27 cellular contexts compared by ENCODE assay signal in the genomic region with DNA sequence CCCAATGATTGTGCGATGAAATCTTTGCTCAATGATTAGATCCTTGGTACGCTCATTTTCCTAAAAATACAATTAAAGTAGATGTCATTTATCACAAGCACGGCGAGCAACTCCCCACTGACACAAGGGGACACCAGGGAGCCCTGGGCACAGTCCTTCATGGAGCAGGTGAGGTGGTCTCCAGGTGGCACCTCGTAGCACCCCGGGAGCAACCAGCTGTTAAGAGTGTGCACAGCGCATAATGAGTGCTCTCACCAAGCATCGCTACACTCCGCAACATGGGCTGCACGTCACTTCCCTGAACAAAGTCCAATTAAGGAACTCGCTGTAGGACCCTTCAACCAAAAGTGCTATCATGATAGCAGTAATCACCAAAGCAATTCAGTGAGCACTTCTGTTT.
"Had no signal": no experiment of that assay in that cellular context is flagged by ENCODE, and none has a peak within 500 bp of the region (broad histone marks: within the 10 kb centered on the region; RNA-seq: fewer than 3 reads in every experiment).

No MANE protein-coding gene starts in this region.

- H3K27me3 Mint-ChIP-seq: dendritic cell treated with granulocyte-macrophage colony-stimulating factor and Interleukin-4, amounts not matched to agents 40 ng/mL and 50 ng/mL, for 4 days; naive thymus-derived CD8-positive, alpha-beta T cell; stimulated activated naive CD8-positive, alpha-beta T cell treated with anti-CD3 and anti-CD28 coated beads, Interleukin-15, amount 100 ng/mL, for 72 hours had no signal

- H3K4me1 Mint-ChIP-seq: immature natural killer cell; nephron progenitor cell; stimulated activated naive CD8-positive, alpha-beta T cell treated with anti-CD3 and anti-CD28 coated beads, Interleukin-15, amount 100 ng/mL, for 72 hours had no signal

- H3K9me3 ChIP-seq: colonic mucosa, esophagus squamous epithelium, lower lobe of right lung, ovary, suprapubic skin, transverse colon, upper lobe of right lung, uterus had no signal

- H3K27ac ChIP-seq: colonic mucosa, esophagus squamous epithelium, lower lobe of right lung, ovary, suprapubic skin, transverse colon, upper lobe of right lung, uterus had no signal

- DNase-seq: colonic mucosa; effector memory CD4-positive, alpha-beta T cell; erythroblast; esophagus squamous epithelium; foreskin melanocyte; immature natural killer cell; islet precursor cell; kidney glomerular epithelial cell; left ventricle myocardium superior; lower lobe of right lung; naive thymus-derived CD8-positive, alpha-beta T cell; nephron progenitor cell; nucleus accumbens; ovary; stimulated activated CD4-positive, alpha-beta T cell treated with anti-CD3 and anti-CD28 coated beads, Interleukin-12 subunit alpha, Interleukin-12 subunit beta, amount 100 ng/mL, for 4 hours; stimulated activated CD4-positive, alpha-beta T cell treated with anti-CD3 and anti-CD28 coated beads, Interleukin-1b, Interleukin-23, amount 100 ng/mL, for 48 hours; stimulated activated CD4-positive, alpha-beta T cell treated with anti-CD3 and anti-CD28 coated beads, Interleukin-4, amount 100 ng/mL, for 1 hour; stimulated activated CD8-positive, alpha-beta memory T cell treated with anti-CD3 and anti-CD28 coated beads, Interleukin-4, amount 100 ng/mL, for 48 hours; stimulated activated naive CD4-positive, alpha-beta T cell; stimulated activated naive CD8-positive, alpha-beta T cell treated with anti-CD3 and anti-CD28 coated beads, Interleukin-15, amount 100 ng/mL, for 72 hours; transverse colon; upper lobe of right lung; uterus had no signal

- H3K4me3 Mint-ChIP-seq: dendritic cell treated with granulocyte-macrophage colony-stimulating factor and Interleukin-4, amounts not matched to agents 40 ng/mL and 50 ng/mL, for 4 days; immature natural killer cell; naive thymus-derived CD8-positive, alpha-beta T cell; nephron progenitor cell; stimulated activated naive CD8-positive, alpha-beta T cell treated with anti-CD3 and anti-CD28 coated beads, Interleukin-15, amount 100 ng/mL, for 72 hours had no signal

- H3K9me3 Mint-ChIP-seq: dendritic cell treated with granulocyte-macrophage colony-stimulating factor and Interleukin-4, amounts not matched to agents 40 ng/mL and 50 ng/mL, for 4 days; immature natural killer cell; naive thymus-derived CD8-positive, alpha-beta T cell; nephron progenitor cell; stimulated activated naive CD8-positive, alpha-beta T cell treated with anti-CD3 and anti-CD28 coated beads, Interleukin-15, amount 100 ng/mL, for 72 hours had no signal

- H3K27me3 ChIP-seq: colonic mucosa, esophagus squamous epithelium, ovary, suprapubic skin, transverse colon, upper lobe of right lung, uterus had no signal

- ATAC-seq: lower lobe of right lung; naive thymus-derived CD8-positive, alpha-beta T cell; sciatic nerve; stimulated activated naive CD8-positive, alpha-beta T cell treated with anti-CD3 and anti-CD28 coated beads, Interleukin-15, amount 100 ng/mL, for 72 hours had no signal

- H3K4me1 ChIP-seq: colonic mucosa, esophagus squamous epithelium, lower lobe of right lung, suprapubic skin, transverse colon, upper lobe of right lung had no signal

- H3K4me2 ChIP-seq: smooth muscle cell had no signal

- H3K36me3 ChIP-seq: ovary, uterus had no signal

- H3K4me3 ChIP-seq: colonic mucosa, esophagus squamous epithelium, lower lobe of right lung, ovary, smooth muscle cell, suprapubic skin, transverse colon, upper lobe of right lung, uterus had no signal

- H3K27ac Mint-ChIP-seq: dendritic cell treated with granulocyte-macrophage colony-stimulating factor and Interleukin-4, amounts not matched to agents 40 ng/mL and 50 ng/mL, for 4 days; naive thymus-derived CD8-positive, alpha-beta T cell; nephron progenitor cell had no signal
